In the genomic region with DNA sequence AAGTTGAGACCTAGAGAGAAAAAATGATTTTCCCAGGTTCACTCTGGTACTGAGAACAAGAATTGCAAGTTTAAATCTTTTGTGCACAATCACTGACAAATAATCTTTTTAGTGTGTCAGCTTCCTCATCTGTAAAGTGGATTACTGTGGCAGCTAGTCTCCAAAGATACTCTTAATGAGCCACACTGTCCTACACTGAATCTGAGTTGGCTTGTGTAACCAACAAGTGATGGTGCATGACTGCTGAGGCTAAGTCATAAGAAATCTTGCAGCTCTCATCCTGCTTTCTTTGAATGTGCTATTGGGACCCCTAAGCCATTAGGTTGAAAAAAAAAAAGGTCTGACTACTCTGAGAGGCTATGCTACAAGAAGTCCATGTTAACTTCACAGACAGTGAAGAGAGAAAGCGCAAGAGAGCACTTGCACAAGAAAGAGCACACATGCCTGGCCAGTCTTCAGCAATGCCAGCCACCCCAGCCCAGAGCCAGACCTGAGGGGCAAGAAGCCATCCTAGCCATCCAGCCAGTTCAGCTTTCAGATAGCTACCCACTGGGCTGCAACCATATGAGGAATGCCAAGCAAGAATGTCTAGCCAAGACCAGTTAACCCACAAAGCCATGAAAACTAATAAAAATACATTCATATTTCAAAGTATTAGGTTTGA, we compare ENCODE assay signal across 21 cellular contexts.
DNase-seq lines count a peak whose midpoint lies in the region; ATAC-seq and TF ChIP-seq lines count a peak whose summit lies in the region.
"Had no signal": no experiment of that assay in that cellular context is flagged by ENCODE, and none has a peak within 500 bp of the region (broad histone marks: within the 10 kb centered on the region; RNA-seq: fewer than 3 reads in every experiment).

No MANE protein-coding gene starts in this region.

- H3K9me3 ChIP-seq in muscle layer of colon (ENCODE audit: low read length), result no peaks in the 10 kb centered on the region
- H3K9me3 ChIP-seq in right lobe of liver, result no peaks in the 10 kb centered on the region

- H3K27ac ChIP-seq in muscle layer of colon (ENCODE audit: low read depth, low read length) (peak overlapping the region; percentile 9), right lobe of liver (no peak overlapping the region)
- H3K27ac ChIP-seq: epithelial cell of prostate had no signal

- peak; percentile 48 for ATAC-seq in stimulated activated effector memory CD8-positive, alpha-beta T cell treated with anti-CD3 and anti-CD28 coated beads, Interleukin-12 subunit alpha, Interleukin-12 subunit beta, amount 100 ng/mL, for 72 hours
- no peak for ATAC-seq in right lobe of liver
- ATAC-seq: Panc1, WTC11 had no signal

- H3K27ac Mint-ChIP-seq in activated naive CD4-positive, alpha-beta T cell treated with anti-CD3 and anti-CD28 coated beads for 36 hours, result peak overlapping the region; percentile 32
- H3K27ac Mint-ChIP-seq in activated T-helper 2 cell treated with anti-CD3 and anti-CD28 coated beads, Interferon-gamma antibody, Interleukin-2, Interleukin-4, amounts not matched to agents 10 μg/mL and 5 μg/mL and 100 μg/mL, durations not matched to agents 14 hours and 24 hours and 36 hours, result peak overlapping the region; percentile 26
- no peak overlapping the region for H3K27ac Mint-ChIP-seq in stimulated activated effector memory CD8-positive, alpha-beta T cell treated with anti-CD3 and anti-CD28 coated beads, Interleukin-12 subunit alpha, Interleukin-12 subunit beta, amount 100 ng/mL, for 72 hours

- peaks cover 66% of the 10 kb centered on the region for H3K4me1 Mint-ChIP-seq in activated naive CD4-positive, alpha-beta T cell treated with anti-CD3 and anti-CD28 coated beads for 36 hours (ENCODE audit: low read depth)
- H3K4me1 Mint-ChIP-seq in activated T-helper 2 cell treated with anti-CD3 and anti-CD28 coated beads, Interferon-gamma antibody, Interleukin-2, Interleukin-4, amounts not matched to agents 10 μg/mL and 5 μg/mL and 100 μg/mL, durations not matched to agents 14 hours and 24 hours and 36 hours (ENCODE audit: low read depth), result peaks cover 50% of the 10 kb centered on the region
- peaks cover 68% of the 10 kb centered on the region for H3K4me1 Mint-ChIP-seq in stimulated activated effector memory CD8-positive, alpha-beta T cell treated with anti-CD3 and anti-CD28 coated beads, Interleukin-12 subunit alpha, Interleukin-12 subunit beta, amount 100 ng/mL, for 72 hours

- H3K4me1 ChIP-seq in muscle layer of colon (ENCODE audit: insufficient read depth, low read length) (peaks cover 65% of the 10 kb centered on the region), right lobe of liver (no peaks in the 10 kb centered on the region)

- no peak for TF ChIP-seq POLR2A in right lobe of liver (IDR thresholded peaks at IDR 0.05)

- CTCF ChIA-PET in activated naive CD4-positive, alpha-beta T cell treated with anti-CD3 and anti-CD28 coated beads for 36 hours (lab: Charles Lee), result interaction anchor here (0.6 to 1.8 kb wide), 6 partner anchors 34 to 186 kb away, joined by 3 to 7 read pairs (median 4); no protein-coding TSS in a partner anchor

- no peak for TF ChIP-seq CTCF in right lobe of liver (IDR thresholded peaks at IDR 0.05)

- H3K36me3 ChIP-seq in muscle layer of colon (ENCODE audit: insufficient read depth, low read length) (no peaks in the 10 kb centered on the region), right lobe of liver (no peaks in the 10 kb centered on the region)

- H3K4me3 ChIP-seq in muscle layer of colon (ENCODE audit: low read depth in 1 of 2, low read length in 2 of 2) (no peak overlapping the region), right lobe of liver (no peak overlapping the region)

- intact Hi-C loops in activated naive CD4-positive, alpha-beta T cell treated with anti-CD3 and anti-CD28 coated beads for 36 hours (cut with micrococcal nuclease), result no loop called here
- intact Hi-C loops in activated T-helper 2 cell treated with anti-CD3 and anti-CD28 coated beads, Interferon-gamma antibody, Interleukin-2, Interleukin-4, amounts not matched to agents 10 μg/mL and 5 μg/mL and 100 μg/mL, durations not matched to agents 14 hours and 24 hours and 36 hours (cut with micrococcal nuclease), result no loop called here
- intact Hi-C loops in right lobe of liver (cut with DNase I), result no loop called here

- WGBS in right lobe of liver (ENCODE audit: insufficient coverage, low coverage, low lambda C conversion rate, missing lambda C conversion rate), result 100% methylated on average over 1 of the region's 1 CpG

- no peak for DNase-seq in activated naive CD4-positive, alpha-beta T cell treated with anti-CD3 and anti-CD28 coated beads for 36 hours
- DNase-seq in activated naive CD4-positive, alpha-beta T cell (lab: John Stamatoyannopoulos, UW), result no peak
- no peak for DNase-seq in activated T-helper 2 cell treated with anti-CD3 and anti-CD28 coated beads, Interferon-gamma antibody, Interleukin-2, Interleukin-4, amounts not matched to agents 10 μg/mL and 5 μg/mL and 100 μg/mL, durations not matched to agents 14 hours and 24 hours and 36 hours (ENCODE audit: low spot score)
- no peak for DNase-seq in stimulated activated effector memory CD8-positive, alpha-beta T cell treated with anti-CD3 and anti-CD28 coated beads, Interleukin-12 subunit alpha, Interleukin-12 subunit beta, amount 100 ng/mL, for 72 hours (ENCODE audit: low spot score in 2 of 2)
- DNase-seq in NOMO-1 (lab: John Stamatoyannopoulos, UW; ENCODE audit: unreplicated experiment in 2 of 2) (no peak), right lobe of liver (no peak)
- DNase-seq: ACHN; activated CD4-positive, alpha-beta T cell treated with anti-CD3 and anti-CD28 coated beads, Interleukin-2, amount 50 U/mL, for 48 hours; effector CD4-positive, alpha-beta T cell; GF-D8; HCEC 1CT; head of caudate nucleus; NCI-H1105; NCI-H1930; NCI-H524 treated with DMSO at 0.1 percent for 48 hours had no signal

- no peaks in the 10 kb centered on the region for H3K9me3 Mint-ChIP-seq in activated naive CD4-positive, alpha-beta T cell treated with anti-CD3 and anti-CD28 coated beads for 36 hours
- no peaks in the 10 kb centered on the region for H3K9me3 Mint-ChIP-seq in activated T-helper 2 cell treated with anti-CD3 and anti-CD28 coated beads, Interferon-gamma antibody, Interleukin-2, Interleukin-4, amounts not matched to agents 10 μg/mL and 5 μg/mL and 100 μg/mL, durations not matched to agents 14 hours and 24 hours and 36 hours
- H3K9me3 Mint-ChIP-seq in stimulated activated effector memory CD8-positive, alpha-beta T cell treated with anti-CD3 and anti-CD28 coated beads, Interleukin-12 subunit alpha, Interleukin-12 subunit beta, amount 100 ng/mL, for 72 hours, result no peaks in the 10 kb centered on the region
- H3K9me3 Mint-ChIP-seq: brain; stimulated activated naive CD8-positive, alpha-beta T cell treated with anti-CD3 and anti-CD28 coated beads, Interleukin-15, Interleukin-2, amounts not matched to agents 100 ng/mL and 50 ng/mL, for 24 hours had no signal

- peaks cover 5% of the 10 kb centered on the region for H3K36me3 Mint-ChIP-seq in activated naive CD4-positive, alpha-beta T cell treated with anti-CD3 and anti-CD28 coated beads for 36 hours (ENCODE audit: low read depth)
- H3K36me3 Mint-ChIP-seq in activated T-helper 2 cell treated with anti-CD3 and anti-CD28 coated beads, Interferon-gamma antibody, Interleukin-2, Interleukin-4, amounts not matched to agents 10 μg/mL and 5 μg/mL and 100 μg/mL, durations not matched to agents 14 hours and 24 hours and 36 hours (ENCODE audit: low read depth), result peaks cover 49% of the 10 kb centered on the region
- H3K36me3 Mint-ChIP-seq in stimulated activated effector memory CD8-positive, alpha-beta T cell treated with anti-CD3 and anti-CD28 coated beads, Interleukin-12 subunit alpha, Interleukin-12 subunit beta, amount 100 ng/mL, for 72 hours, result peaks cover 89% of the 10 kb centered on the region
- H3K36me3 Mint-ChIP-seq: brain had no signal

- H3K27me3 ChIP-seq in muscle layer of colon (ENCODE audit: control insufficient read depth in 1 of 2, insufficient read depth in 2 of 2, low read length in 2 of 2) (no peaks in the 10 kb centered on the region), right lobe of liver (no peaks in the 10 kb centered on the region)

- no peak overlapping the region for H3K9ac ChIP-seq in muscle layer of colon (ENCODE audit: low read length)

- no peak overlapping the region for H3K4me3 Mint-ChIP-seq in activated naive CD4-positive, alpha-beta T cell treated with anti-CD3 and anti-CD28 coated beads for 36 hours
- H3K4me3 Mint-ChIP-seq in activated T-helper 2 cell treated with anti-CD3 and anti-CD28 coated beads, Interferon-gamma antibody, Interleukin-2, Interleukin-4, amounts not matched to agents 10 μg/mL and 5 μg/mL and 100 μg/mL, durations not matched to agents 14 hours and 24 hours and 36 hours (ENCODE audit: low read depth), result no peak overlapping the region
- H3K4me3 Mint-ChIP-seq in stimulated activated effector memory CD8-positive, alpha-beta T cell treated with anti-CD3 and anti-CD28 coated beads, Interleukin-12 subunit alpha, Interleukin-12 subunit beta, amount 100 ng/mL, for 72 hours, result no peak overlapping the region
- H3K4me3 Mint-ChIP-seq: stimulated activated naive CD8-positive, alpha-beta T cell treated with anti-CD3 and anti-CD28 coated beads, Interleukin-15, Interleukin-2, amounts not matched to agents 100 ng/mL and 50 ng/mL, for 24 hours; WTC11 had no signal

- no peaks in the 10 kb centered on the region for H3K27me3 Mint-ChIP-seq in activated naive CD4-positive, alpha-beta T cell treated with anti-CD3 and anti-CD28 coated beads for 36 hours (ENCODE audit: low read depth)
- no peaks in the 10 kb centered on the region for H3K27me3 Mint-ChIP-seq in activated T-helper 2 cell treated with anti-CD3 and anti-CD28 coated beads, Interferon-gamma antibody, Interleukin-2, Interleukin-4, amounts not matched to agents 10 μg/mL and 5 μg/mL and 100 μg/mL, durations not matched to agents 14 hours and 24 hours and 36 hours (ENCODE audit: low read depth)
- H3K27me3 Mint-ChIP-seq: brain; stimulated activated naive CD8-positive, alpha-beta T cell treated with anti-CD3 and anti-CD28 coated beads, Interleukin-15, Interleukin-2, amounts not matched to agents 100 ng/mL and 50 ng/mL, for 24 hours had no signal
